ENCODE assay signal across 1 cellular context in genomic region chr5:173778152-173778782, GRCh38.
TF ChIP-seq lines count a peak whose summit lies in the region.

No MANE protein-coding gene starts in this region.

TF ChIP-seq in K562, 482 proteins besides CTCF, POLR2A, EP300 and RAD21 (continued from another document and continues in another):
- TF ChIP-seq REST (CRISPR knock-in tag; IDR thresholded peaks at IDR 0.05; ENCODE audit: low read depth) (no peak), FOXK2 (conservative IDR thresholded peaks at IDR 0.05 in 1 of 2, IDR thresholded peaks at IDR 0.05 in 1 of 2; ENCODE audit: low read depth in 2 of 2) (no peak), RFX7 (CRISPR knock-in tag; IDR thresholded peaks at IDR 0.05) (peak; percentile 17; the same call in 1 of the 2 replicates), RFX5 (IDR thresholded peaks at IDR 0.05; ENCODE audit: low read depth, low read length) (no peak), ZFX (CRISPR knock-in tag; IDR thresholded peaks at IDR 0.05) (no peak), ZNF41 (CRISPR knock-in tag; conservative IDR thresholded peaks at IDR 0.05) (peak; percentile 58; the same call in 1 of the 2 replicates), ZNF398 (CRISPR knock-in tag; IDR thresholded peaks at IDR 0.05) (no peak), ETV1 (tag; conservative IDR thresholded peaks at IDR 0.05; ENCODE audit: low read depth) (peak; percentile 49; the same call in 1 of the 2 replicates), JUND (IDR thresholded peaks at IDR 0.05; ENCODE audit: borderline replicate concordance, low read depth, low read length) (no peak), JUND (tag; IDR thresholded peaks at IDR 0.05; ENCODE audit: borderline replicate concordance, low read depth, low read length) (no peak; the same call in 2 of the 3 replicates), ZNF3 (CRISPR knock-in tag; IDR thresholded peaks at IDR 0.05) (no peak), ZBED1 (IDR thresholded peaks at IDR 0.05) (no peak), ERF (CRISPR knock-in tag; IDR thresholded peaks at IDR 0.05) (no peak), HCFC1 (IDR thresholded peaks at IDR 0.05; ENCODE audit: low read depth, low read length) (no peak), ELF4 (CRISPR knock-in tag; IDR thresholded peaks at IDR 0.05) (no peak), ZNF24 (IDR thresholded peaks at IDR 0.05) (no peak), KLF13 (tag; IDR thresholded peaks at IDR 0.05; ENCODE audit: borderline replicate concordance, low read depth) (no peak), L3MBTL2 (IDR thresholded peaks at IDR 0.05) (no peak), IRF2 (CRISPR knock-in tag; IDR thresholded peaks at IDR 0.05) (no peak), HNRNPUL1 (IDR thresholded peaks at IDR 0.05; ENCODE audit: low read length) (no peak), KDM1A (IDR thresholded peaks at IDR 0.05) (no peak), ZNF224 (CRISPR knock-in tag; IDR thresholded peaks at IDR 0.05) (no peak), ZFP1 (CRISPR knock-in tag; IDR thresholded peaks at IDR 0.05) (peak; percentile 58; the same call in 1 of the 2 replicates), CAMTA2 (CRISPR knock-in tag; conservative IDR thresholded peaks at IDR 0.05) (no peak), HES1 (IDR thresholded peaks at IDR 0.05; ENCODE audit: low read depth) (no peak), ETS1 (conservative IDR thresholded peaks at IDR 0.05; ENCODE audit: control insufficient read depth, low read depth, low read length) (no peak), PTTG1 (tag; IDR thresholded peaks at IDR 0.05; ENCODE audit: low read depth) (peak; percentile 82), ATF7 (IDR thresholded peaks at IDR 0.05) (no peak), CLOCK (CRISPR knock-in tag; IDR thresholded peaks at IDR 0.05; ENCODE audit: borderline replicate concordance) (peak; percentile 62; the same call in 1 of the 2 replicates), ZNF644 (tag; IDR thresholded peaks at IDR 0.05; ENCODE audit: low read depth) (peak; percentile 75), ZNF232 (CRISPR knock-in tag; IDR thresholded peaks at IDR 0.05) (no peak), CCNT2 (IDR thresholded peaks at IDR 0.05; ENCODE audit: borderline replicate concordance, extremely low read depth, insufficient read length, low read depth, low read length) (no peak), EWSR1 (IDR thresholded peaks at IDR 0.05; ENCODE audit: borderline replicate concordance, low read depth, partially characterized antibody) (no peak), SIX5 (IDR thresholded peaks at IDR 0.05; ENCODE audit: borderline replicate concordance in 1 of 2, insufficient read depth in 1 of 2, low read depth in 1 of 2, low read length in 2 of 2) (no peak), E2F5 (CRISPR knock-in tag; IDR thresholded peaks at IDR 0.05) (no peak), ZNF780A (CRISPR knock-in tag; IDR thresholded peaks at IDR 0.05) (no peak), MBD2 (IDR thresholded peaks at IDR 0.05; ENCODE audit: borderline replicate concordance, low read depth) (no peak), MYC (IDR thresholded peaks at IDR 0.05; ENCODE audit: low read depth, low read length) (no peak), MYC (CRISPR knock-in tag; IDR thresholded peaks at IDR 0.05; ENCODE audit: borderline replicate concordance, low read depth) (no peak), DMBX1 (CRISPR knock-in tag; IDR thresholded peaks at IDR 0.05; ENCODE audit: borderline replicate concordance) (peak; percentile 93), RBM39 (optimal IDR thresholded peaks at IDR 0.05; ENCODE audit: low read depth, low read length) (no peak), SMC3 (conservative IDR thresholded peaks at IDR 0.05; ENCODE audit: insufficient read depth, low read depth, low read length) (no peak), CBX3 (IDR thresholded peaks at IDR 0.05; ENCODE audit: borderline replicate concordance in 1 of 2, low read length in 2 of 2) (no peak), CBX5 (IDR thresholded peaks at IDR 0.05; ENCODE audit: borderline replicate concordance, low read depth) (no peak), LEF1 (IDR thresholded peaks at IDR 0.05) (no peak), ZNF518B (CRISPR knock-in tag; IDR thresholded peaks at IDR 0.05) (no peak), NKRF (IDR thresholded peaks at IDR 0.05; ENCODE audit: borderline replicate concordance) (no peak), CBFB (CRISPR knock-in tag; IDR thresholded peaks at IDR 0.05) (no peak), CHD1 (IDR thresholded peaks at IDR 0.05; ENCODE audit: low read length) (no peak), SOX6 (IDR thresholded peaks at IDR 0.05) (no peak), TEAD4 (IDR thresholded peaks at IDR 0.05; ENCODE audit: low read length) (no peak), TEAD4 (CRISPR knock-in tag; IDR thresholded peaks at IDR 0.05; ENCODE audit: borderline replicate concordance) (no peak), ZNF239 (CRISPR knock-in tag; IDR thresholded peaks at IDR 0.05) (peak; percentile 72), TEAD2 (tag; IDR thresholded peaks at IDR 0.05) (no peak), ZKSCAN1 (IDR thresholded peaks at IDR 0.05; ENCODE audit: low read depth, low read length) (no peak), PRMT5 (CRISPR knock-in tag; IDR thresholded peaks at IDR 0.05) (no peak), FOXJ3 (CRISPR knock-in tag; IDR thresholded peaks at IDR 0.05) (no peak)
